In the genomic region with DNA sequence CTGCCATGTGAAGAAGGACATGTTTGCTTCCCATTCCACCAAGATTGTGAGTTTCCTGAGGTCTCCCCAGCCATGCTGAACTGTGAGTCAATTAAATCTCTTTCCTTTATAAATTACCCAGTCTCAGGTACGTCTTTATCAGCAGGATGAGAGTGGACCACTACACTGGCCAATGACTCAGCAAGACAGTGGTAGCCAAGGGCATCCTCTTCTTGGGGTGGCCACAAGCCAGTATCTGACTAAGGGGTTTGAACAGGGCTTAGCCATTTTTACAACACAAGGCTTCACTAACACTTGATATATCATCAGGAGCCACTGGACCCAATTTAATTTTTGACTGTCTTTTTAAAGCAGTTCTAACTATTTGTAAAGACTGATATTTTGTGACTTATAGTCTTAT, we compare ENCODE assay signal across 25 cellular contexts. TPM values are rescaled to one million over a fixed set of nuclear protein-coding genes. Genes with fewer than 3 reads are reported as not detected.
"Had no signal": no experiment of that assay in that cellular context is flagged by ENCODE, and none has a peak within 500 bp of the region (broad histone marks: within the 10 kb centered on the region; RNA-seq: fewer than 3 reads in every experiment).

No MANE protein-coding gene starts in this region.

- H3K4me3 ChIP-seq: breast epithelium, Peyer's patch had no signal

- H3K36me3 ChIP-seq: breast epithelium, Peyer's patch had no signal

- DNase-seq: activated CD4-positive, alpha-beta T cell treated with anti-CD3 and anti-CD28 coated beads for 4 hours; activated CD8-positive, alpha-beta memory T cell treated with anti-CD3 and anti-CD28 coated beads, Interleukin-2, amount 50 U/mL, for 48 hours; activated CD8-positive, alpha-beta T cell treated with anti-CD3 and anti-CD28 coated beads for 36 hours; activated T-cell treated with anti-CD3 and anti-CD28 coated beads, Interleukin-2, amount 50 U/mL, for 1 hour; central memory CD4-positive, alpha-beta T cell; Karpas-422; NCI-H1092 treated with DMSO at 0.1 percent for 48 hours; NCI-H1417 treated with DMSO at 0.1 percent for 48 hours; NCI-H1694; NCI-H2029; NCI-H2107; NCI-H2171 treated with DMSO at 0.1 percent for 48 hours; NCI-H345; NCI-H510A treated with DMSO at 0.1 percent for 48 hours; NCI-H69; NK-92 treated with Interleukin-12 subunit alpha and Interleukin-12 subunit beta, amount 100 ng/mL, for 24 hours; OCI-M1; Peyer's patch; SHP77 treated with DMSO at 0.1 percent for 48 hours had no signal

- ATAC-seq: activated CD4-positive, CD25-positive, alpha-beta regulatory T cell treated with anti-CD3 and anti-CD28 coated beads, Interleukin-2, amount 50 U/mL, for 24 hours; activated CD8-positive, alpha-beta T cell treated with anti-CD3 and anti-CD28 coated beads for 36 hours; activated naive CD4-positive, alpha-beta T cell treated with anti-CD3 and anti-CD28 coated beads, Interleukin-2, amount 50 U/mL, for 72 hours had no signal

- H3K36me3 Mint-ChIP-seq: activated naive CD4-positive, alpha-beta T cell treated with anti-CD3 and anti-CD28 coated beads, Interleukin-2, amount 50 U/mL, for 72 hours had no signal

- H3K27ac Mint-ChIP-seq: activated CD8-positive, alpha-beta T cell treated with anti-CD3 and anti-CD28 coated beads for 36 hours; activated naive CD4-positive, alpha-beta T cell treated with anti-CD3 and anti-CD28 coated beads, Interleukin-2, amount 50 U/mL, for 72 hours; T-helper 1 cell treated with Interleukin-12 subunit alpha and Interleukin-12 subunit beta and Interleukin-4 antibody, amounts not matched to agents 30 μg/mL and 1 μg/mL, for 36 hours had no signal

- H3K4me3 Mint-ChIP-seq: activated CD8-positive, alpha-beta T cell treated with anti-CD3 and anti-CD28 coated beads for 36 hours; T-helper 1 cell treated with Interleukin-12 subunit alpha and Interleukin-12 subunit beta and Interleukin-4 antibody, amounts not matched to agents 30 μg/mL and 1 μg/mL, for 36 hours had no signal

- H3K27ac ChIP-seq: breast epithelium, Peyer's patch had no signal

- H3K9me3 ChIP-seq: breast epithelium, Peyer's patch had no signal

- H3K27me3 ChIP-seq: breast epithelium, Peyer's patch had no signal

- H3K4me1 ChIP-seq: breast epithelium, Peyer's patch had no signal

- H3K9me3 Mint-ChIP-seq: activated CD8-positive, alpha-beta T cell treated with anti-CD3 and anti-CD28 coated beads for 36 hours; activated naive CD4-positive, alpha-beta T cell treated with anti-CD3 and anti-CD28 coated beads, Interleukin-2, amount 50 U/mL, for 72 hours; T-helper 1 cell treated with Interleukin-12 subunit alpha and Interleukin-12 subunit beta and Interleukin-4 antibody, amounts not matched to agents 30 μg/mL and 1 μg/mL, for 36 hours had no signal

RNA-seq across cellular contexts. Expression of a gene that starts 21.1 kb away (rescaled TPM):
- total RNA-seq: activated CD8-positive, alpha-beta T cell treated with anti-CD3 and anti-CD28 coated beads for 36 hours; activated naive CD4-positive, alpha-beta T cell treated with anti-CD3 and anti-CD28 coated beads, Interleukin-2, amount 50 U/mL, for 72 hours; breast epithelium; chondrocyte; SK-MEL-5 had no signal

RNA-seq across cellular contexts. Expression of a gene that starts 30.5 kb away (rescaled TPM):
- total RNA-seq: activated CD8-positive, alpha-beta T cell treated with anti-CD3 and anti-CD28 coated beads for 36 hours; activated naive CD4-positive, alpha-beta T cell treated with anti-CD3 and anti-CD28 coated beads, Interleukin-2, amount 50 U/mL, for 72 hours; breast epithelium; chondrocyte; Peyer's patch had no signal

RNA-seq across cellular contexts. Expression of a gene that starts 47.3 kb away (rescaled TPM):
- total RNA-seq: activated CD8-positive, alpha-beta T cell treated with anti-CD3 and anti-CD28 coated beads for 36 hours; activated naive CD4-positive, alpha-beta T cell treated with anti-CD3 and anti-CD28 coated beads, Interleukin-2, amount 50 U/mL, for 72 hours; breast epithelium; chondrocyte; Peyer's patch; SK-MEL-5 had no signal

RNA-seq across cellular contexts. Expression of a gene that starts 57.7 kb away (rescaled TPM):
- total RNA-seq: activated CD8-positive, alpha-beta T cell treated with anti-CD3 and anti-CD28 coated beads for 36 hours; activated naive CD4-positive, alpha-beta T cell treated with anti-CD3 and anti-CD28 coated beads, Interleukin-2, amount 50 U/mL, for 72 hours; breast epithelium; chondrocyte; Peyer's patch had no signal

RNA-seq across cellular contexts. Expression of a gene that starts 59.7 kb away (rescaled TPM):
- total RNA-seq: activated CD8-positive, alpha-beta T cell treated with anti-CD3 and anti-CD28 coated beads for 36 hours; activated naive CD4-positive, alpha-beta T cell treated with anti-CD3 and anti-CD28 coated beads, Interleukin-2, amount 50 U/mL, for 72 hours; chondrocyte had no signal
